Comparison of ENCODE assay signal across 1 cellular context in the genomic region with DNA sequence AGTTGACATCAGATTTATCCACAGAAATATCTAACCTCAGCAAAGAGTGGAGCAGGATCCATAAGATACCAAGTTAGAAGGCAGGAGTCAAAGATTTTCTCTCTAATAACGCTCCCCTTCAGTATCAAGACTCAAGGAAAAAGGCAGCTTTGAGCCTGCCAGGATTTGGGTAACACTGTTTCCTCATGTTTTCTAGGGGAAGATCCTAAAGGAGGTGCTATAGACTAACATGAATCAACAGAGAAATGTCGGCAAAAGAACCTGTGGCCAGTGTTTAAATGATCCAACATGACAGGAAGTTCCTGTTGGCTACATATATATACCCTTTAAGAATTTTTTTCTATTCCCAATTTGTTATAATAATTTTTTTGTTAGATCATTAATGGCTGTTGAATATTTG.
TF ChIP-seq lines count a peak whose summit lies in the region.

No MANE protein-coding gene starts in this region.

TF ChIP-seq in GM23338, 12 proteins besides CTCF, POLR2A, EP300 and RAD21 (continued from another document):
- TF ChIP-seq, protein P1, sequence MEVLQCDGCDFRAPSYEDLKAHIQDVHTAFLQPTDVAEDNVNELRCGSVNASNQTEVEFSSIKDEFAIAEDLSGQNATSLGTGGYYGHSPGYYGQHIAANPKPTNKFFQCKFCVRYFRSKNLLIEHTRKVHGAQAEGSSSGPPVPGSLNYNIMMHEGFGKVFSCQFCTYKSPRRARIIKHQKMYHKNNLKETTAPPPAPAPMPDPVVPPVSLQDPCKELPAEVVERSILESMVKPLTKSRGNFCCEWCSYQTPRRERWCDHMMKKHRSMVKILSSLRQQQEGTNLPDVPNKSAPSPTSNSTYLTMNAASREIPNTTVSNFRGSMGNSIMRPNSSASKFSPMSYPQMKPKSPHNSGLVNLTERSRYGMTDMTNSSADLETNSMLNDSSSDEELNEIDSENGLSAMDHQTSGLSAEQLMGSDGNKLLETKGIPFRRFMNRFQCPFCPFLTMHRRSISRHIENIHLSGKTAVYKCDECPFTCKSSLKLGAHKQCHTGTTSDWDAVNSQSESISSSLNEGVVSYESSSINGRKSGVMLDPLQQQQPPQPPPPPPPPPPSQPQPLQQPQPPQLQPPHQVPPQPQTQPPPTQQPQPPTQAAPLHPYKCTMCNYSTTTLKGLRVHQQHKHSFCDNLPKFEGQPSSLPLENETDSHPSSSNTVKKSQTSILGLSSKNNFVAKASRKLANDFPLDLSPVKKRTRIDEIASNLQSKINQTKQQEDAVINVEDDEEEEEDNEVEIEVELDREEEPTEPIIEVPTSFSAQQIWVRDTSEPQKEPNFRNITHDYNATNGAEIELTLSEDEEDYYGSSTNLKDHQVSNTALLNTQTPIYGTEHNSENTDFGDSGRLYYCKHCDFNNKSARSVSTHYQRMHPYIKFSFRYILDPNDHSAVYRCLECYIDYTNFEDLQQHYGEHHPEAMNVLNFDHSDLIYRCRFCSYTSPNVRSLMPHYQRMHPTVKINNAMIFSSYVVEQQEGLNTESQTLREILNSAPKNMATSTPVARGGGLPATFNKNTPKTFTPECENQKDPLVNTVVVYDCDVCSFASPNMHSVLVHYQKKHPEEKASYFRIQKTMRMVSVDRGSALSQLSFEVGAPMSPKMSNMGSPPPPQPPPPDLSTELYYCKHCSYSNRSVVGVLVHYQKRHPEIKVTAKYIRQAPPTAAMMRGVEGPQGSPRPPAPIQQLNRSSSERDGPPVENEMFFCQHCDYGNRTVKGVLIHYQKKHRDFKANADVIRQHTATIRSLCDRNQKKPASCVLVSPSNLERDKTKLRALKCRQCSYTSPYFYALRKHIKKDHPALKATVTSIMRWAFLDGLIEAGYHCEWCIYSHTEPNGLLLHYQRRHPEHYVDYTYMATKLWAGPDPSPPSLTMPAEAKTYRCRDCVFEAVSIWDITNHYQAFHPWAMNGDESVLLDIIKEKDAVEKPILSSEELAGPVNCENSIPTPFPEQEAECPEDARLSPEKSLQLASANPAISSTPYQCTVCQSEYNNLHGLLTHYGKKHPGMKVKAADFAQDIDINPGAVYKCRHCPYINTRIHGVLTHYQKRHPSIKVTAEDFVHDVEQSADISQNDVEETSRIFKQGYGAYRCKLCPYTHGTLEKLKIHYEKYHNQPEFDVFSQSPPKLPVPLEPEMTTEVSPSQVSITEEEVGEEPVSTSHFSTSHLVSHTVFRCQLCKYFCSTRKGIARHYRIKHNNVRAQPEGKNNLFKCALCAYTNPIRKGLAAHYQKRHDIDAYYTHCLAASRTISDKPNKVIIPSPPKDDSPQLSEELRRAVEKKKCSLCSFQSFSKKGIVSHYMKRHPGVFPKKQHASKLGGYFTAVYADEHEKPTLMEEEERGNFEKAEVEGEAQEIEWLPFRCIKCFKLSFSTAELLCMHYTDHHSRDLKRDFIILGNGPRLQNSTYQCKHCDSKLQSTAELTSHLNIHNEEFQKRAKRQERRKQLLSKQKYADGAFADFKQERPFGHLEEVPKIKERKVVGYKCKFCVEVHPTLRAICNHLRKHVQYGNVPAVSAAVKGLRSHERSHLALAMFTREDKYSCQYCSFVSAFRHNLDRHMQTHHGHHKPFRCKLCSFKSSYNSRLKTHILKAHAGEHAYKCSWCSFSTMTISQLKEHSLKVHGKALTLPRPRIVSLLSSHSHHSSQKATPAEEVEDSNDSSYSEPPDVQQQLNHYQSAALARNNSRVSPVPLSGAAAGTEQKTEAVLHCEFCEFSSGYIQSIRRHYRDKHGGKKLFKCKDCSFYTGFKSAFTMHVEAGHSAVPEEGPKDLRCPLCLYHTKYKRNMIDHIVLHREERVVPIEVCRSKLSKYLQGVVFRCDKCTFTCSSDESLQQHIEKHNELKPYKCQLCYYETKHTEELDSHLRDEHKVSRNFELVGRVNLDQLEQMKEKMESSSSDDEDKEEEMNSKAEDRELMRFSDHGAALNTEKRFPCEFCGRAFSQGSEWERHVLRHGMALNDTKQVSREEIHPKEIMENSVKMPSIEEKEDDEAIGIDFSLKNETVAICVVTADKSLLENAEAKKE (CRISPR knock-in tag; IDR thresholded peaks at IDR 0.05) = no peak
